ENCODE assay signal across 7 cellular contexts in the genomic region with DNA sequence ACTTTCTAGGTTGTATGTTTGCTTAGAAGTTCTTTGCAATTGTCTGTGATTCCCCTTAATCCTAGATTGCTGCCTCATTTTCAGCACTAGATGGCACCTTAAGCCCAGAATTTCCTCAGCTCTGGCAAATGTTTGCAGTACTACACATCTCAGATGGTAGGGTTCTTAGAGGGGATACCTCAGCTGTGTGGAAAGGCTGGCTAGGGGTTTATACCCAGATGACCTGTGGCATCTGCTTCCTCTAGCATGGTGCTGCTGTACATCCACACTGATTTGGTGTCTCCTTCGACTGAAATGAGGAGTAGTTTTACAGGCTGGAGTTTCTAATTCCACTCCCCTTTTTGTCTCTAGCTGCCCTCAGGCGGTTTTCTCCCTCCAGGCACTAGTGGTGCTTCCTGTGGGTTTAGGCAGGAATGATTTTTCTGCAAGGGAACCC. TPM values are rescaled to one million over a fixed set of nuclear protein-coding genes. Genes with fewer than 3 reads are reported as not detected.
A peak's percentile ranks its signal among the peaks of the same experiment; 100 is the strongest.
DNase-seq lines count a peak whose midpoint lies in the region; ATAC-seq and TF ChIP-seq lines count a peak whose summit lies in the region.

No MANE protein-coding gene starts in this region.

- ATAC-seq in HG02885 (IDR thresholded peaks at IDR 0.05; ENCODE audit: poor library complexity, unreplicated experiment), result peak; percentile 94

- H3K9me3 Mint-ChIP-seq in chondrocyte (ENCODE audit: low read depth), result peaks cover 17% of the 10 kb centered on the region
- H3K9me3 Mint-ChIP-seq in activated T-helper 2 cell treated with anti-CD3 and anti-CD28 coated beads, Interferon-gamma antibody, Interleukin-2, Interleukin-4, amounts not matched to agents 10 μg/mL and 5 μg/mL and 100 μg/mL, durations not matched to agents 14 hours and 24 hours and 36 hours, result peaks cover 7% of the 10 kb centered on the region

- intact Hi-C loops in activated T-helper 2 cell treated with anti-CD3 and anti-CD28 coated beads, Interferon-gamma antibody, Interleukin-2, Interleukin-4, amounts not matched to agents 10 μg/mL and 5 μg/mL and 100 μg/mL, durations not matched to agents 14 hours and 24 hours and 36 hours (cut with micrococcal nuclease), result no loop called here

- H3K27me3 Mint-ChIP-seq in chondrocyte (ENCODE audit: low read depth), result no peaks in the 10 kb centered on the region
- no peaks in the 10 kb centered on the region for H3K27me3 Mint-ChIP-seq in activated T-helper 2 cell treated with anti-CD3 and anti-CD28 coated beads, Interferon-gamma antibody, Interleukin-2, Interleukin-4, amounts not matched to agents 10 μg/mL and 5 μg/mL and 100 μg/mL, durations not matched to agents 14 hours and 24 hours and 36 hours (ENCODE audit: low read depth)

- TF ChIP-seq CTCF in GM13976 (IDR thresholded peaks at IDR 0.05; ENCODE audit: borderline replicate concordance, control extremely low read depth, extremely low read depth, insufficient read depth, missing control alignments), result peak; percentile 28
- TF ChIP-seq CTCF in chondrocyte (IDR thresholded peaks at IDR 0.05), result peak; percentile 85

- no peak overlapping the region for H3K27ac Mint-ChIP-seq in chondrocyte (ENCODE audit: unreplicated experiment)
- H3K27ac Mint-ChIP-seq in activated T-helper 2 cell treated with anti-CD3 and anti-CD28 coated beads, Interferon-gamma antibody, Interleukin-2, Interleukin-4, amounts not matched to agents 10 μg/mL and 5 μg/mL and 100 μg/mL, durations not matched to agents 14 hours and 24 hours and 36 hours, result no peak overlapping the region

- DNase-seq in GM13976 (ENCODE audit: low spot score) (peak; percentile 22), NCI-H446 treated with DMSO at 0.1 percent for 48 hours (lab: John Stamatoyannopoulos, UW) (peak; percentile 10), chondrocyte (ENCODE audit: low spot score) (no peak), pons (ENCODE audit: low spot score) (peak; percentile 49), DMS79 treated with DMSO at 0.1 percent for 48 hours (lab: John Stamatoyannopoulos, UW) (no peak)
- DNase-seq in activated T-helper 2 cell treated with anti-CD3 and anti-CD28 coated beads, Interferon-gamma antibody, Interleukin-2, Interleukin-4, amounts not matched to agents 10 μg/mL and 5 μg/mL and 100 μg/mL, durations not matched to agents 14 hours and 24 hours and 36 hours (ENCODE audit: low spot score), result no peak

- H3K4me3 Mint-ChIP-seq in chondrocyte (ENCODE audit: unreplicated experiment), result no peak overlapping the region
- H3K4me3 Mint-ChIP-seq in activated T-helper 2 cell treated with anti-CD3 and anti-CD28 coated beads, Interferon-gamma antibody, Interleukin-2, Interleukin-4, amounts not matched to agents 10 μg/mL and 5 μg/mL and 100 μg/mL, durations not matched to agents 14 hours and 24 hours and 36 hours (ENCODE audit: low read depth), result no peak overlapping the region

- in situ Hi-C loops in GM13976 (cut with MboI; ENCODE audit: low sequenced_read_pairs, unreplicated experiment), result no loop called here

- H3K36me3 Mint-ChIP-seq in chondrocyte (ENCODE audit: low read depth), result peaks cover 4% of the 10 kb centered on the region
- H3K36me3 Mint-ChIP-seq in activated T-helper 2 cell treated with anti-CD3 and anti-CD28 coated beads, Interferon-gamma antibody, Interleukin-2, Interleukin-4, amounts not matched to agents 10 μg/mL and 5 μg/mL and 100 μg/mL, durations not matched to agents 14 hours and 24 hours and 36 hours (ENCODE audit: low read depth), result no peaks in the 10 kb centered on the region

- no peaks in the 10 kb centered on the region for H3K4me1 Mint-ChIP-seq in chondrocyte (ENCODE audit: low read depth)
- no peaks in the 10 kb centered on the region for H3K4me1 Mint-ChIP-seq in activated T-helper 2 cell treated with anti-CD3 and anti-CD28 coated beads, Interferon-gamma antibody, Interleukin-2, Interleukin-4, amounts not matched to agents 10 μg/mL and 5 μg/mL and 100 μg/mL, durations not matched to agents 14 hours and 24 hours and 36 hours (ENCODE audit: low read depth)

RNA-seq across cellular contexts. Expression of gene ASB17, which starts 23.5 kb away (rescaled TPM):
- total RNA-seq in chondrocyte, result not detected in 3 replicates
- not detected in 2 replicates for total RNA-seq in activated T-helper 2 cell treated with anti-CD3 and anti-CD28 coated beads, Interferon-gamma antibody, Interleukin-2, Interleukin-4, amounts not matched to agents 10 μg/mL and 5 μg/mL and 100 μg/mL, durations not matched to agents 14 hours and 24 hours and 36 hours

Comparison
In these comparisons a context has a peak if more than half of its experiments do, and no peak if none do; other contexts are left out.
1. DNase-seq: peak in GM13976 (single experiment), NCI-H446 treated with DMSO at 0.1 percent for 48 hours (single experiment) and pons (single experiment); none in chondrocyte (single experiment), activated T-helper 2 cell treated with anti-CD3 and anti-CD28 coated beads, Interferon-gamma antibody, Interleukin-2, Interleukin-4, amounts not matched to agents 10 μg/mL and 5 μg/mL and 100 μg/mL, durations not matched to agents 14 hours and 24 hours and 36 hours (single experiment) and DMS79 treated with DMSO at 0.1 percent for 48 hours (single experiment).